8 cellular contexts compared by ENCODE assay signal in genomic region chr11:123577081-123577598, GRCh38.
DNase-seq lines count a peak whose midpoint lies in the region; ATAC-seq and TF ChIP-seq lines count a peak whose summit lies in the region.

No MANE protein-coding gene starts in this region.

- POLR2A ChIA-PET in HCT116 (lab: Charles Lee), result no interaction called here

- H3K27me3 Mint-ChIP-seq in chondrocyte (ENCODE audit: low read depth), result peaks cover 38% of the 10 kb centered on the region

- H3K4me1 Mint-ChIP-seq in chondrocyte (ENCODE audit: low read depth), result peaks cover 9% of the 10 kb centered on the region

- no peaks in the 10 kb centered on the region for H3K9me2 ChIP-seq in HCT116 (ENCODE audit: insufficient read depth)

- peak; percentile 74 to 88 (median 87) for TF ChIP-seq CTCF in HCT116 (IDR thresholded peaks at IDR 0.05 in 2 of 3, conservative IDR thresholded peaks at IDR 0.05 in 1 of 3; ENCODE audit: borderline replicate concordance in 1 of 3, insufficient read depth in 1 of 3, low read depth in 2 of 3, low read length in 2 of 3)
- TF ChIP-seq CTCF in chondrocyte (IDR thresholded peaks at IDR 0.05), result peak; percentile 88
- TF ChIP-seq CTCF in left lung (IDR thresholded peaks at IDR 0.05), result peak; percentile 86 to 94

- H3K9ac ChIP-seq in HCT116 (ENCODE audit: low read length), result no peak overlapping the region

- H3K27ac Mint-ChIP-seq in chondrocyte (ENCODE audit: unreplicated experiment), result no peak overlapping the region

- peak overlapping the region; percentile 44 for H3K4me2 ChIP-seq in HCT116 (ENCODE audit: low read length)

- intact Hi-C loops in HCT116 (cut with micrococcal nuclease) (loop anchor here (1.0 to 10.0 kb wide), 2 partner anchors 66 to 272 kb away; no protein-coding TSS in a partner anchor), left lung (cut with DNase I) (loop anchor here in 1 of 2 donors (5.0 kb wide), 1 partner anchor 65 kb away; no protein-coding TSS in a partner anchor)

- H4K20me1 ChIP-seq in HCT116 (ENCODE audit: insufficient read depth), result no peaks in the 10 kb centered on the region

- BruUV-seq in HCT116 (replicated peaks; lab: Mats Ljungman, UMichigan), result no TSS peak

- DNase-seq in GM03348 (ENCODE audit: low spot score) (peak; percentile 90), HCT116 (ENCODE audit: low read depth, low spot score) (peak; percentile 15), NCI-H2029 treated with DMSO at 0.1 percent for 48 hours (lab: John Stamatoyannopoulos, UW) (peak; percentile 10), chondrocyte (ENCODE audit: low spot score) (no peak), left lung (peak; percentile 67 to 93)
- peak; percentile 37 to 42 for DNase-seq in activated CD4-positive, alpha-beta T cell treated with anti-CD3 and anti-CD28 coated beads, Interleukin-2, amount 50 U/mL, for 24 hours (ENCODE audit: low read depth in 1 of 2, low spot score in 1 of 2)
- peak; percentile 16 to 62 (median 46) for DNase-seq in stimulated activated CD4-positive, alpha-beta T cell treated with anti-CD3 and anti-CD28 coated beads, TNF-alpha, amount 100 ng/mL, for 48 hours (ENCODE audit: low read depth in 3 of 3)

- TF ChIP-seq RAD21 in HCT116 (IDR thresholded peaks at IDR 0.05; ENCODE audit: low read depth), result peak; percentile 83

- H3K4me3 ChIP-seq in HCT116 (replicated peaks in 1 of 2; ENCODE audit: low read depth in 1 of 2, low read length in 2 of 2) (no peak overlapping the region), left lung (no peak overlapping the region)

- no peak overlapping the region for H2AFZ ChIP-seq in HCT116 (ENCODE audit: low read depth, low read length, poor library complexity, severe bottlenecking)

- no peaks in the 10 kb centered on the region for H3K9me3 ChIP-seq in HCT116 (ENCODE audit: control insufficient read depth in 1 of 2, insufficient read depth in 1 of 2, low read depth in 1 of 2, low read length in 2 of 2)
- H3K9me3 ChIP-seq in left lung, result no peaks in the 10 kb centered on the region

- H3K36me3 Mint-ChIP-seq in chondrocyte (ENCODE audit: low read depth), result no peaks in the 10 kb centered on the region

- H3K27me3 ChIP-seq in HCT116 (ENCODE audit: insufficient read depth, low read length), result peaks cover 16% of the 10 kb centered on the region
- peaks cover 0 to 15% of the 10 kb centered on the region in 2 donors for H3K27me3 ChIP-seq in left lung

- peaks cover 2 to 11% of the 10 kb centered on the region in 2 experiments; a peak in 3 of 4 replicates for H3K4me1 ChIP-seq in HCT116 (ENCODE audit: control insufficient read depth in 1 of 2, insufficient read depth in 2 of 2, low read length in 2 of 2)
- peaks cover 0 to 7% of the 10 kb centered on the region in 2 donors for H3K4me1 ChIP-seq in left lung

- ATAC-seq in HCT116 (peak; percentile 72), left lung (peak; percentile 83), HG03135 (IDR thresholded peaks at IDR 0.05; ENCODE audit: unreplicated experiment) (no peak)

- H3K9me3 Mint-ChIP-seq in chondrocyte (ENCODE audit: low read depth), result no peaks in the 10 kb centered on the region

- H3K36me3 ChIP-seq in HCT116 (ENCODE audit: control insufficient read depth in 1 of 2, insufficient read depth in 2 of 2, low read length in 2 of 2) (no peaks in the 10 kb centered on the region), left lung (no peaks in the 10 kb centered on the region)

- H3K27ac ChIP-seq in HCT116 (ENCODE audit: low read depth, low read length), result no peak overlapping the region
- H3K27ac ChIP-seq in left lung, result no peak overlapping the region

- TF ChIP-seq POLR2A in HCT116 (IDR thresholded peaks at IDR 0.05; ENCODE audit: borderline replicate concordance, extremely low read depth, insufficient read depth, insufficient read length), result no peak

- no peak overlapping the region for H3K4me3 Mint-ChIP-seq in chondrocyte (ENCODE audit: unreplicated experiment)

- H3K79me2 ChIP-seq in HCT116 (ENCODE audit: insufficient read depth, low read length), result no peaks in the 10 kb centered on the region

- RAD21 ChIA-PET in HCT116 (lab: Charles Lee; ENCODE audit: low non-redundant PET in 1 of 2, low total read pairs in 2 of 2, uncharacterized antibody in 2 of 2, unreplicated experiment in 2 of 2), result interaction anchor here in 1 of 2 experiments (1.7 kb wide), 1 partner anchor 169 kb away, joined by 3 read pairs; no protein-coding TSS in a partner anchor

- CTCF ChIA-PET in HCT116 (lab: Charles Lee), result interaction anchor here (1.5 to 2.0 kb wide), 4 partner anchors 10 to 170 kb away, joined by 5 to 14 read pairs (median 8); no protein-coding TSS in a partner anchor

TF ChIP-seq in HCT116, 20 proteins besides CTCF, POLR2A, EP300 and RAD21:
- peak; percentile 68 for TF ChIP-seq MAX (IDR thresholded peaks at IDR 0.05)
- no peak for TF ChIP-seq SP1 (IDR thresholded peaks at IDR 0.05; ENCODE audit: low read depth)
